ENCODE assay signal across 15 cellular contexts in the genomic region with DNA sequence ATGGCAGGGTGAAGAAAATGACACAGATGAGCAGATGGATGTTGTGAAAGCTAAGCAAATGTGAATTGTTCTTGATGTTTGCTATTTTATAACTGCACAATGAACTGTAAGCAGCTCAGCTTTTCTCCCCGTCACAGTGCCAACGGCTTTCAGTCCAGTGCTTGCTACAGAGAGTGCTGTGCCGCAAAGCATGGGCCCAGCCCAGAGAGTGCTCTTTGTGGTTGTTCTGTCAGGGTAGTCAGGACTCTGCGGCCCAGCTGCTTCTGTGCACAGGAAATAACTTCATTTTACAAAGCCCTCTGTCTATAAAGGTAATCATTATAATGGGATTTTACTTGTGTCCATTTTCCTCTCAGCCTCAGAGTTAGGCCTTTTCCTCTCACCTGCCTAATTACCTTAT. TPM values are rescaled to one million over a fixed set of nuclear protein-coding genes. Genes with fewer than 3 reads are reported as not detected.
DNase-seq lines count a peak whose midpoint lies in the region; ATAC-seq and TF ChIP-seq lines count a peak whose summit lies in the region.
"Had no signal": no experiment of that assay in that cellular context is flagged by ENCODE, and none has a peak within 500 bp of the region (broad histone marks: within the 10 kb centered on the region; RNA-seq: fewer than 3 reads in every experiment).

No MANE protein-coding gene starts in this region.

- H3K36me3 Mint-ChIP-seq in natural killer cell = no peaks in the 10 kb centered on the region
- no peaks in the 10 kb centered on the region for H3K36me3 Mint-ChIP-seq in WTC11

- peak overlapping the region; percentile 91 to 92 for H3K27ac Mint-ChIP-seq in natural killer cell
- H3K27ac Mint-ChIP-seq in WTC11 = no peak overlapping the region

- H3K4me3 Mint-ChIP-seq in natural killer cell (peak overlapping the region; percentile 84), WTC11 (no peak overlapping the region)

- H3K4me1 Mint-ChIP-seq in natural killer cell (peaks cover 87 to 90% of the 10 kb centered on the region in 2 donors), WTC11 (peaks cover 13% of the 10 kb centered on the region)

- TF ChIP-seq CTCF in natural killer cell (IDR thresholded peaks at IDR 0.05) (no peak), WTC11 (IDR thresholded peaks at IDR 0.05) (no peak)

- DNase-seq in NCI-H1105 treated with DMSO at 0.1 percent for 48 hours (lab: John Stamatoyannopoulos, UW) = peak; percentile 45
- no peak for DNase-seq in NCI-H1105 (lab: John Stamatoyannopoulos, UW)
- DNase-seq in activated T-helper 9 cell treated with anti-CD3 and anti-CD28 coated beads, Interleukin-2, amount 50 U/mL, for 16 hours (ENCODE audit: low read depth) = peak; percentile 31
- peak; percentile 53 for DNase-seq in natural killer cell
- DNase-seq in NCI-H526 treated with DMSO at 0.1 percent for 48 hours (lab: John Stamatoyannopoulos, UW) = no peak
- DNase-seq in WTC11 (ENCODE audit: low spot score) = no peak
- DNase-seq: DMS79, left cardiac atrium, NCI-H1417 treated with DMSO at 0.1 percent for 48 hours, PC-3 had no signal

- intact Hi-C loops in natural killer cell (cut with micrococcal nuclease) = loop anchor here (5.0 kb wide), 1 partner anchor 265 kb away; no protein-coding TSS in a partner anchor

- 7% methylated on average over 4 of the region's 4 CpGs for WGBS in thymus

- H3K4me3 ChIP-seq in thymus (ENCODE audit: low read length) = no peak overlapping the region

- POLR2A ChIA-PET in WTC11 (lab: Charles Lee) = interaction anchor here (0.6 kb wide), 1 partner anchor 848 kb away, joined by 4 read pairs; no protein-coding TSS in a partner anchor

- H3K9me3 ChIP-seq in thymus (ENCODE audit: control insufficient read depth) = no peaks in the 10 kb centered on the region

- CTCF ChIA-PET in WTC11 (lab: Charles Lee) = interaction anchor here (0.6 to 0.7 kb wide), 2 partner anchors 105 to 608 kb away, joined by 3 to 4 read pairs; no protein-coding TSS in a partner anchor

- H3K27me3 ChIP-seq in thymus (ENCODE audit: control insufficient read depth, insufficient read depth) = no peaks in the 10 kb centered on the region

- peak; percentile 52 to 72 (median 67) for ATAC-seq in natural killer cell
- no peak for ATAC-seq in WTC11
- ATAC-seq in GM19452 (IDR thresholded peaks at IDR 0.05; ENCODE audit: unreplicated experiment) = no peak
- ATAC-seq: PC-3 had no signal

- peak overlapping the region; percentile 77 for H3K27ac ChIP-seq in thymus (ENCODE audit: low read depth)
- H3K27ac ChIP-seq: 22Rv1, WERI-Rb-1 had no signal

- H3K27me3 Mint-ChIP-seq in natural killer cell (ENCODE audit: low read depth in 2 of 2) (no peaks in the 10 kb centered on the region), WTC11 (ENCODE audit: low read depth) (no peaks in the 10 kb centered on the region)

- no peaks in the 10 kb centered on the region for H3K36me3 ChIP-seq in thymus (ENCODE audit: control insufficient read depth, insufficient read depth)

- H3K9me3 Mint-ChIP-seq in natural killer cell (no peaks in the 10 kb centered on the region), WTC11 (no peaks in the 10 kb centered on the region)

- H3K4me1 ChIP-seq in thymus (ENCODE audit: control insufficient read depth, insufficient read depth, low read length) = peaks cover 36% of the 10 kb centered on the region

TF ChIP-seq in WTC11, 78 proteins besides CTCF, POLR2A, EP300 and RAD21:
- no peak for TF ChIP-seq NFE2L1 (CRISPR knock-in tag; IDR thresholded peaks at IDR 0.05)
- no peak for TF ChIP-seq ZNF317 (CRISPR knock-in tag; IDR thresholded peaks at IDR 0.05; ENCODE audit: borderline replicate concordance, low read depth)
- TF ChIP-seq NFYB (CRISPR knock-in tag; conservative IDR thresholded peaks at IDR 0.05; ENCODE audit: low read depth) = no peak
- TF ChIP-seq, protein P1, sequence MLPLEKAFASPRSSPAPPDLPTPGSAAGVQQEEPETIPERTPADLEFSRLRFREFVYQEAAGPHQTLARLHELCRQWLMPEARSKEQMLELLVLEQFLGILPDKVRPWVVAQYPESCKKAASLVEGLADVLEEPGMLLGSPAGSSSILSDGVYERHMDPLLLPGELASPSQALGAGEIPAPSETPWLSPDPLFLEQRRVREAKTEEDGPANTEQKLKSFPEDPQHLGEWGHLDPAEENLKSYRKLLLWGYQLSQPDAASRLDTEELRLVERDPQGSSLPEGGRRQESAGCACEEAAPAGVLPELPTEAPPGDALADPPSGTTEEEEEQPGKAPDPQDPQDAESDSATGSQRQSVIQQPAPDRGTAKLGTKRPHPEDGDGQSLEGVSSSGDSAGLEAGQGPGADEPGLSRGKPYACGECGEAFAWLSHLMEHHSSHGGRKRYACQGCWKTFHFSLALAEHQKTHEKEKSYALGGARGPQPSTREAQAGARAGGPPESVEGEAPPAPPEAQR (CRISPR knock-in tag; IDR thresholded peaks at IDR 0.05) = no peak
- TF ChIP-seq ZNF671 (CRISPR knock-in tag; IDR thresholded peaks at IDR 0.05) = no peak
- no peak for TF ChIP-seq ZNF396 (CRISPR knock-in tag; IDR thresholded peaks at IDR 0.05; ENCODE audit: borderline replicate concordance)
- TF ChIP-seq PREB (CRISPR knock-in tag; IDR thresholded peaks at IDR 0.05; ENCODE audit: borderline replicate concordance) = no peak

RNA-seq across cellular contexts. Expression of gene CDRT15, which starts 39.1 kb away (rescaled TPM):
- total RNA-seq in natural killer cell = not detected
- polyA plus RNA-seq in thymus = 0.09 TPM
- total RNA-seq in WTC11 (2021) = not detected in 3 replicates
- total RNA-seq: fibroblast of villous mesenchyme, left cardiac atrium, PC-3 had no signal

Comparison
In these comparisons a context has a peak if more than half of its experiments do, and no peak if none do; other contexts are left out.
1. DNase-seq: peak in NCI-H1105 treated with DMSO at 0.1 percent for 48 hours (single experiment), activated T-helper 9 cell treated with anti-CD3 and anti-CD28 coated beads, Interleukin-2, amount 50 U/mL, for 16 hours (single experiment) and natural killer cell (single experiment); none in NCI-H1105 (single experiment), NCI-H526 treated with DMSO at 0.1 percent for 48 hours (single experiment) and WTC11 (single experiment).
2. ATAC-seq: peak in natural killer cell (3 of 3); none in WTC11 (single experiment) and GM19452 (single experiment).